In genomic region chr13:64718116-64718515, GRCh38 we compare ENCODE assay signal across 14 cellular contexts.
DNase-seq lines count a peak whose midpoint lies in the region; ATAC-seq and TF ChIP-seq lines count a peak whose summit lies in the region.
"Had no signal": no experiment of that assay in that cellular context is flagged by ENCODE, and none has a peak within 500 bp of the region (broad histone marks: within the 10 kb centered on the region; RNA-seq: fewer than 3 reads in every experiment).

No MANE protein-coding gene starts in this region.

- POLR2A ChIA-PET in PC-9 (lab: Charles Lee; ENCODE audit: unreplicated experiment), result interaction anchor here (0.7 kb wide), 1 partner anchor 63 kb away, joined by 3 read pairs; no protein-coding TSS in a partner anchor

- H3K4me3 Mint-ChIP-seq in nephron progenitor cell, result no peak overlapping the region
- H3K4me3 Mint-ChIP-seq: CD4-positive, alpha-beta memory T cell had no signal

- BruUV-seq in PC-9 (replicated peaks; lab: Mats Ljungman, UMichigan), result no TSS peak

- H3K4me2 ChIP-seq in PC-9, result no peak overlapping the region

- H3K27me3 Mint-ChIP-seq in nephron progenitor cell (ENCODE audit: low read depth, poor library complexity), result no peaks in the 10 kb centered on the region
- H3K27me3 Mint-ChIP-seq: CD4-positive, alpha-beta memory T cell had no signal

- H3K4me3 ChIP-seq in adrenal gland (no peak overlapping the region), PC-9 (no peak overlapping the region)
- H3K4me3 ChIP-seq: HAP-1 had no signal

- no peaks in the 10 kb centered on the region for H3K36me3 ChIP-seq in adrenal gland (replicated peaks in 1 of 2)
- no peaks in the 10 kb centered on the region for H3K36me3 ChIP-seq in PC-9 (ENCODE audit: low read depth)
- H3K36me3 ChIP-seq: BE2C, HAP-1 had no signal

- no peaks in the 10 kb centered on the region for H4K20me1 ChIP-seq in PC-9 (ENCODE audit: insufficient read depth)

- CTCF ChIA-PET in PC-9 (lab: Charles Lee), result no interaction called here

- WGBS in adrenal gland, 4 donors, result 45 to 57% (median 51%) methylated on average over 2 of the region's 2 CpGs

- TF ChIP-seq POLR2A in adrenal gland (IDR thresholded peaks at IDR 0.05), result no peak

- no peak for TF ChIP-seq CTCF in nephron progenitor cell (IDR thresholded peaks at IDR 0.05)
- TF ChIP-seq CTCF in adrenal gland (IDR thresholded peaks at IDR 0.05), result no peak
- no peak for TF ChIP-seq CTCF in PC-9 (conservative IDR thresholded peaks at IDR 0.05)

- intact Hi-C loops in adrenal gland (cut with DNase I) (no loop called here), PC-9 (cut with micrococcal nuclease; ENCODE audit: unreplicated experiment) (no loop called here)

- no peaks in the 10 kb centered on the region for H3K79me2 ChIP-seq in PC-9 (ENCODE audit: low read depth)

- DNase-seq in ELR (ENCODE audit: low read depth) (peak; percentile 12), glomerular visceral epithelial cell (ENCODE audit: extremely low spot score) (peak; percentile 60), left kidney (ENCODE audit: low read depth, low spot score) (peak; percentile 12), nephron progenitor cell (no peak), adrenal gland (no peak), PC-9 (no peak)
- DNase-seq: BE2C; CD4-positive, alpha-beta memory T cell; DND-41; GF-D8 had no signal

- no peaks in the 10 kb centered on the region for H3K4me1 ChIP-seq in adrenal gland (replicated peaks in 1 of 2)
- peaks cover 7% of the 10 kb centered on the region for H3K4me1 ChIP-seq in PC-9 (replicated peaks; ENCODE audit: insufficient read depth)

- peaks cover 5% of the 10 kb centered on the region; the same call in 1 of the 2 replicates for H3F3A ChIP-seq in PC-9 (ENCODE audit: insufficient read depth, low read depth)

- H2AFZ ChIP-seq in PC-9, result no peak overlapping the region

- H3K27me3 ChIP-seq in adrenal gland, result no peaks in the 10 kb centered on the region
- no peaks in the 10 kb centered on the region for H3K27me3 ChIP-seq in PC-9 (ENCODE audit: insufficient read depth, low read depth)
- H3K27me3 ChIP-seq: BE2C had no signal

- H3K27ac Mint-ChIP-seq in nephron progenitor cell, result no peak overlapping the region
- H3K27ac Mint-ChIP-seq: CD4-positive, alpha-beta memory T cell had no signal

- no peak for ATAC-seq in HG02642 (IDR thresholded peaks at IDR 0.05; ENCODE audit: poor library complexity, unreplicated experiment)

- peaks cover 13% of the 10 kb centered on the region for H3K4me1 Mint-ChIP-seq in nephron progenitor cell
- H3K4me1 Mint-ChIP-seq: CD4-positive, alpha-beta memory T cell had no signal

- H3K27ac ChIP-seq in adrenal gland, result no peak overlapping the region
- no peak overlapping the region for H3K27ac ChIP-seq in PC-9
- H3K27ac ChIP-seq: C4-2B, HL-60 had no signal

- no peaks in the 10 kb centered on the region; the same call in 1 of the 2 replicates for H3K9me2 ChIP-seq in PC-9 (ENCODE audit: insufficient read depth)

- H3K9me3 ChIP-seq in adrenal gland (replicated peaks in 1 of 3) (no peaks in the 10 kb centered on the region), PC-9 (ENCODE audit: insufficient read depth, low read depth) (no peaks in the 10 kb centered on the region; the same call in 1 of the 2 replicates)
- H3K9me3 ChIP-seq: BE2C, HAP-1 had no signal

- peaks cover 14% of the 10 kb centered on the region for H3K9me3 Mint-ChIP-seq in nephron progenitor cell

- peaks cover 4% of the 10 kb centered on the region for H3K36me3 Mint-ChIP-seq in nephron progenitor cell (ENCODE audit: low read depth)
- H3K36me3 Mint-ChIP-seq: CD4-positive, alpha-beta memory T cell had no signal

Comparison
In these comparisons a context has a peak if more than half of its experiments do, and no peak if none do; other contexts are left out.
1. DNase-seq: peak in ELR (single experiment), glomerular visceral epithelial cell (single experiment) and left kidney (single experiment); none in nephron progenitor cell (single experiment), adrenal gland (0 of 7) and PC-9 (0 of 2).